Comparison of ENCODE assay signal across 9 cellular contexts in the genomic region with DNA sequence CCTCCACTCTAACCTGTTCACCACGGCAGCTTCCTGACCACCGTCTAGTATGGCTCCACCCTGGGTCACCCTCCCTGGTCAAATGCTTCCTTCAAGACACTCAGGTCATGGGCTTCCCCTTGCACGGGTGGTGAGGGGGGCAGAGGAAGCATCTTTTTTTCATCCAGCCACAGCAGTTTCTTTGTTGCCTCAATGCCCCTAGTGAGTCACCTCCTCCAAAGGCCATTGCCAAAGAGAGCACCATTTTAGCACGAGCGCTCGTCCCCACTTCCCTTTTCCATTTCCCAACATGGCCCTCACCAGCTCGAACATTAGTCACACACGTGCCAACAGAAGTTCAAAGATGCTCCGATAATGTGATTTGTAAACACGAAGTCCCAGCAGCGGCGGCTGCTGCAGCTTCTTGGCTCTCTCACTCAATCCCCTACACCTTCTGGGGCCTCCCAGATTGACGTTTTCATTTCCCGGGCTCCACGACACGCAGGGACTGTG.
A peak's percentile ranks its signal among the peaks of the same experiment; 100 is the strongest.
DNase-seq lines count a peak whose midpoint lies in the region; ATAC-seq and TF ChIP-seq lines count a peak whose summit lies in the region.
"Had no signal": no experiment of that assay in that cellular context is flagged by ENCODE, and none has a peak within 500 bp of the region (broad histone marks: within the 10 kb centered on the region; RNA-seq: fewer than 3 reads in every experiment).

No MANE protein-coding gene starts in this region.

- ATAC-seq in GM21381 (IDR thresholded peaks at IDR 0.05; ENCODE audit: unreplicated experiment) (no peak), HG03432 (IDR thresholded peaks at IDR 0.05; ENCODE audit: unreplicated experiment) (no peak)
- ATAC-seq: WTC11 had no signal

- H3K4me3 ChIP-seq in liver (ENCODE audit: low read depth in 1 of 3, low read length in 3 of 3) = no peak overlapping the region

- H3K9ac ChIP-seq in liver (ENCODE audit: low read depth in 1 of 2, low read length in 2 of 2) = no peak overlapping the region

- H3K27me3 Mint-ChIP-seq in stimulated activated naive CD8-positive, alpha-beta T cell treated with anti-CD3 and anti-CD28 coated beads, Interleukin-15, Interleukin-2, amounts not matched to agents 100 ng/mL and 50 ng/mL, for 24 hours = no peaks in the 10 kb centered on the region

- no peaks in the 10 kb centered on the region for H3K36me3 Mint-ChIP-seq in stimulated activated naive CD8-positive, alpha-beta T cell treated with anti-CD3 and anti-CD28 coated beads, Interleukin-15, Interleukin-2, amounts not matched to agents 100 ng/mL and 50 ng/mL, for 24 hours (ENCODE audit: low read depth)

- DNase-seq in HT1080 (ENCODE audit: low read depth) = peak; percentile 5
- DNase-seq in activated gamma-delta T cell treated with anti-CD3 and anti-CD28 coated beads, Interleukin-2, amount 50 U/mL, for 16 hours (ENCODE audit: low read depth) = peak; percentile 33
- DNase-seq in stimulated activated CD4-positive, alpha-beta T cell treated with anti-CD3 and anti-CD28 coated beads, Interleukin-4, amount 100 ng/mL, for 4 hours = no peak
- no peak for DNase-seq in dedifferentiated amniotic fluid mesenchymal stem cell (ENCODE audit: extremely low spot score)

- H3K4me1 ChIP-seq in liver (ENCODE audit: control insufficient read depth in 4 of 4, insufficient read depth in 4 of 4, low read length in 3 of 4) = peaks cover 0 to 8% (median 0%) of the 10 kb centered on the region in 4 donors

- TF ChIP-seq RAD21 in liver (IDR thresholded peaks at IDR 0.05) = no peak

- peaks cover 8% of the 10 kb centered on the region for H3K9me3 Mint-ChIP-seq in stimulated activated naive CD8-positive, alpha-beta T cell treated with anti-CD3 and anti-CD28 coated beads, Interleukin-15, Interleukin-2, amounts not matched to agents 100 ng/mL and 50 ng/mL, for 24 hours

- no peaks in the 10 kb centered on the region for H3K36me3 ChIP-seq in liver (ENCODE audit: control insufficient read depth in 4 of 4, insufficient read depth in 3 of 4, low read depth in 1 of 4, low read length in 3 of 4)

- peaks cover 0 to 2% (median 0%) of the 10 kb centered on the region in 4 donors for H3K27me3 ChIP-seq in liver (ENCODE audit: control insufficient read depth in 4 of 4, insufficient read depth in 4 of 4, low read length in 3 of 4)

- H3K9me3 ChIP-seq in liver (ENCODE audit: control insufficient read depth in 4 of 4, low read length in 3 of 4) = peaks cover 1 to 3% (median 3%) of the 10 kb centered on the region in 4 donors

- WGBS in liver = 55% methylated on average over 16 of the region's 16 CpGs

- no peak overlapping the region for H3K27ac ChIP-seq in liver (ENCODE audit: low read depth in 1 of 2, low read length in 2 of 2)

- no peak for TF ChIP-seq CTCF in liver (IDR thresholded peaks at IDR 0.05; ENCODE audit: low read depth, low read length, missing input control)

- H3K27ac Mint-ChIP-seq in stimulated activated naive CD8-positive, alpha-beta T cell treated with anti-CD3 and anti-CD28 coated beads, Interleukin-15, Interleukin-2, amounts not matched to agents 100 ng/mL and 50 ng/mL, for 24 hours = peak overlapping the region; percentile 58
- H3K27ac Mint-ChIP-seq: WTC11 had no signal

- H3K4me3 Mint-ChIP-seq in stimulated activated naive CD8-positive, alpha-beta T cell treated with anti-CD3 and anti-CD28 coated beads, Interleukin-15, Interleukin-2, amounts not matched to agents 100 ng/mL and 50 ng/mL, for 24 hours = peak overlapping the region; percentile 30
- H3K4me3 Mint-ChIP-seq: WTC11 had no signal

- H3K4me1 Mint-ChIP-seq in stimulated activated naive CD8-positive, alpha-beta T cell treated with anti-CD3 and anti-CD28 coated beads, Interleukin-15, Interleukin-2, amounts not matched to agents 100 ng/mL and 50 ng/mL, for 24 hours (ENCODE audit: low read depth) = peaks cover 35% of the 10 kb centered on the region

TF ChIP-seq in liver, 16 proteins besides CTCF, POLR2A, EP300 and RAD21:
- TF ChIP-seq YY1 (IDR thresholded peaks at IDR 0.05) = peak; percentile 18
- TF ChIP-seq, protein P1, sequence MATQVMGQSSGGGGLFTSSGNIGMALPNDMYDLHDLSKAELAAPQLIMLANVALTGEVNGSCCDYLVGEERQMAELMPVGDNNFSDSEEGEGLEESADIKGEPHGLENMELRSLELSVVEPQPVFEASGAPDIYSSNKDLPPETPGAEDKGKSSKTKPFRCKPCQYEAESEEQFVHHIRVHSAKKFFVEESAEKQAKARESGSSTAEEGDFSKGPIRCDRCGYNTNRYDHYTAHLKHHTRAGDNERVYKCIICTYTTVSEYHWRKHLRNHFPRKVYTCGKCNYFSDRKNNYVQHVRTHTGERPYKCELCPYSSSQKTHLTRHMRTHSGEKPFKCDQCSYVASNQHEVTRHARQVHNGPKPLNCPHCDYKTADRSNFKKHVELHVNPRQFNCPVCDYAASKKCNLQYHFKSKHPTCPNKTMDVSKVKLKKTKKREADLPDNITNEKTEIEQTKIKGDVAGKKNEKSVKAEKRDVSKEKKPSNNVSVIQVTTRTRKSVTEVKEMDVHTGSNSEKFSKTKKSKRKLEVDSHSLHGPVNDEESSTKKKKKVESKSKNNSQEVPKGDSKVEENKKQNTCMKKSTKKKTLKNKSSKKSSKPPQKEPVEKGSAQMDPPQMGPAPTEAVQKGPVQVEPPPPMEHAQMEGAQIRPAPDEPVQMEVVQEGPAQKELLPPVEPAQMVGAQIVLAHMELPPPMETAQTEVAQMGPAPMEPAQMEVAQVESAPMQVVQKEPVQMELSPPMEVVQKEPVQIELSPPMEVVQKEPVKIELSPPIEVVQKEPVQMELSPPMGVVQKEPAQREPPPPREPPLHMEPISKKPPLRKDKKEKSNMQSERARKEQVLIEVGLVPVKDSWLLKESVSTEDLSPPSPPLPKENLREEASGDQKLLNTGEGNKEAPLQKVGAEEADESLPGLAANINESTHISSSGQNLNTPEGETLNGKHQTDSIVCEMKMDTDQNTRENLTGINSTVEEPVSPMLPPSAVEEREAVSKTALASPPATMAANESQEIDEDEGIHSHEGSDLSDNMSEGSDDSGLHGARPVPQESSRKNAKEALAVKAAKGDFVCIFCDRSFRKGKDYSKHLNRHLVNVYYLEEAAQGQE (IDR thresholded peaks at IDR 0.05) = no peak
- peak in 1 of 2 donors; percentile 21 for TF ChIP-seq JUND (IDR thresholded peaks at IDR 0.05)

Comparison
In these comparisons a context has a peak if more than half of its experiments do, and no peak if none do; other contexts are left out.
1. DNase-seq: peak in HT1080 (single experiment) and activated gamma-delta T cell treated with anti-CD3 and anti-CD28 coated beads, Interleukin-2, amount 50 U/mL, for 16 hours (single experiment); none in stimulated activated CD4-positive, alpha-beta T cell treated with anti-CD3 and anti-CD28 coated beads, Interleukin-4, amount 100 ng/mL, for 4 hours (0 of 2) and dedifferentiated amniotic fluid mesenchymal stem cell (single experiment).